ENCODE assay signal across 8 cellular contexts in the genomic region with DNA sequence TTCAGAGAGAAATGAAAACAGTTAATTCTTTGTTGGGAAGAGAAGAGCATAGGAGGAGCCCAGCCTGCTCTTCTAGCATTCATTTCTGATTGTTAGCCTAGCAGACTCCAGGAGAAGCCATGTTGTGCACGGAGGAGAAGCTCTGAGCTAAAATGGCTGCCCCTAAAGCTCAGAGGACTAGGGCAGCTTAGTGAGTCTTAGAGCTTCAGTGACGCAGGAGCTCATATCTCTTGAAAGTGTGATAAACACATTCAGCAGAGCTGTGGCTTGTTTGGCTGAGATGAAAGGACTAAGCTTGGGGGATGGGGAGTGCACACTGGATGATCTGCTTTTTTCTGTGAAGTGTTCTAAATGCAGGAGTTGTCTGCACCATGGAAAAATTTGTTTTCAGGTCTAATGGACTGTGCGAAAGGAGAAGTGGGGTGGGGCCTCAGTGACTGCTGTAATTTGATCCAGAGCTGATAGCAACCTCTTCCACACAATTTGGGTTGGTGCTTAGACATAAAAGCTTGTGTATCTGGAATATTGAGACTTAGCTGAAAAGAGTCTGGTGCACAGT. TPM values are rescaled to one million over a fixed set of nuclear protein-coding genes. Genes with fewer than 3 reads are reported as not detected.
DNase-seq lines count a peak whose midpoint lies in the region; ATAC-seq and TF ChIP-seq lines count a peak whose summit lies in the region.

No MANE protein-coding gene starts in this region.

- in situ Hi-C loops in gastrocnemius medialis (cut with MboI; ENCODE audit: low sequenced_read_pairs in 4 of 4) = no loop called here

- H3K36me3 ChIP-seq in gastrocnemius medialis = peaks cover 0 to 28% of the 10 kb centered on the region in 2 donors

- no peak for TF ChIP-seq CTCF in gastrocnemius medialis (IDR thresholded peaks at IDR 0.05 in 4 of 5, conservative IDR thresholded peaks at IDR 0.05 in 1 of 5)

- no peaks in the 10 kb centered on the region for H3K9me3 ChIP-seq in gastrocnemius medialis

- intact Hi-C loops in gastrocnemius medialis (cut with DNase I; ENCODE audit: low total_unique reads) = loop anchor here (2.0 to 10.0 kb wide), 2 partner anchors 37 to 253 kb away; no protein-coding TSS in a partner anchor

- TF ChIP-seq POLR2A in gastrocnemius medialis (IDR thresholded peaks at IDR 0.05) = no peak

- ATAC-seq in gastrocnemius medialis = peak; percentile 54 to 70
- ATAC-seq in GM19395 (IDR thresholded peaks at IDR 0.05; ENCODE audit: unreplicated experiment) = no peak

- H3K4me1 ChIP-seq in gastrocnemius medialis = peaks cover 49 to 61% of the 10 kb centered on the region in 2 donors

- H3K4me3 ChIP-seq in gastrocnemius medialis = peak overlapping the region; percentile 11 to 30 (median 24)

- DNase-seq in DMS153 (lab: John Stamatoyannopoulos, UW) (peak; percentile 82), NCI-H128 (lab: John Stamatoyannopoulos, UW; ENCODE audit: unreplicated experiment) (peak; percentile 63), astrocyte of the hippocampus (ENCODE audit: low read depth, low spot score) (peak; percentile 81), hippocampal formation (lab: John Stamatoyannopoulos, UW) (peak; percentile 59 to 76), gastrocnemius medialis (peak; percentile 27 to 43), HK-2 (ENCODE audit: unreplicated experiment) (no peak), GOT3 (lab: John Stamatoyannopoulos, UW) (no peak)

- peak overlapping the region; percentile 82 to 90 (median 88) for H3K27ac ChIP-seq in gastrocnemius medialis

- H3K27me3 ChIP-seq in gastrocnemius medialis = no peaks in the 10 kb centered on the region

RNA-seq across cellular contexts. Expression of a gene that starts 58.5 kb away (rescaled TPM):
- 10 to 100 TPM in 2 of 4 donors, 1 to 10 TPM in 2; 9.3 to 13.3 (median 11.4) TPM for total RNA-seq in gastrocnemius medialis

Comparison
In these comparisons a context has a peak if more than half of its experiments do, and no peak if none do; other contexts are left out.
1. DNase-seq: peak in DMS153 (single experiment), NCI-H128 (single experiment), astrocyte of the hippocampus (single experiment), hippocampal formation (2 of 2) and gastrocnemius medialis (2 of 2); none in HK-2 (single experiment) and GOT3 (single experiment).